24 cellular contexts compared by ENCODE assay signal in the genomic region with DNA sequence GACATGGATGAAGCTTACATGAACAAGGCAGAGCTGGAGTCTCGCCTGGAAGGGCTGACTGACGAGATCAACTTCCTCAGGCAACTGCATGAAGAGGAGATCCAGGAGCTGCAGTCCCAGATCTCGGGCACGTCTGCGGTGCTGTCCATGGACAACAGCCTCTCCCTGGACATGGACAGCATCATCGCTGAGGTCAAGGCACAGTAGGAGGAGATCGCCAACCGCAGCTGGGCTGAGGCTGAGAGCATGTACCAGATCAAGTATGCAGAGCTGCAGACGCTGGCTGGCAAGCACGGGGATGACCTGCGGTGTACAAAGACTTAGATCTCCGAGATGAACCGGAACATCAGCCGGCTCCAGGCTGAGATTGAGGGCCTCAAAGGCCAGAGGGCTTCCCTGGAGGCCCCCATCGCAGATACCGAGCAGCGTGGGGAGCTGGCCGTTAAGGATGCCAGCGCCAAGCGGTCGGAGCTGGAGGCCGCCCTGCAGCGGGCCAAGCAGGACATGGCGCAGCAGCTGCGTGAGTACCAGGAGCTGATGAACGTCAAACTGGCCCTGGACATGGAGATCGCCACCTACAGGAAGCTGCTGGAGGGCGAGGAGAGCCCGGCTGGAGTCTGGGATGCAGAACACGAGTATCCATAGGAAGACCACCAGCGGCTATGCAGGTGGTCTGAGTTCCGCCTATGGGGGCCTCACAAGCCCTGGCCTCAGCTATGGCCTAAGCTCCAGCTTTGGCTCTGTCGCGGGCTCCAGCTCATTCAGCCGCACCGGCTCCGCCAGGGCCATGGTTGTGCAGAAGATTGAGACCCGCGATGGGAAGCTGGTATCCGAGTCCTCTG.
DNase-seq lines count a peak whose midpoint lies in the region; ATAC-seq and TF ChIP-seq lines count a peak whose summit lies in the region.
"Had no signal": no experiment of that assay in that cellular context is flagged by ENCODE, and none has a peak within 500 bp of the region (broad histone marks: within the 10 kb centered on the region; RNA-seq: fewer than 3 reads in every experiment).

No MANE protein-coding gene starts in this region.

- H3K4me3 Mint-ChIP-seq in endothelial cell (ENCODE audit: unreplicated experiment) = no peak overlapping the region
- H3K4me3 Mint-ChIP-seq: activated CD8-positive, alpha-beta T cell treated with anti-CD3 and anti-CD28 coated beads for 36 hours; activated naive CD8-positive, alpha-beta T cell treated with anti-CD3 and anti-CD28 coated beads, Interleukin-2, amount 10 ng/mL, durations not matched to agents 7 days and 5 days; CD14-positive monocyte; central memory CD8-positive, alpha-beta T cell; T-helper 17 cell had no signal

- H4K20me1 ChIP-seq in PC-3 (ENCODE audit: low read length) = no peaks in the 10 kb centered on the region

- H3K4me1 Mint-ChIP-seq in endothelial cell (ENCODE audit: unreplicated experiment) = no peaks in the 10 kb centered on the region
- H3K4me1 Mint-ChIP-seq: activated naive CD8-positive, alpha-beta T cell treated with anti-CD3 and anti-CD28 coated beads, Interleukin-2, amount 10 ng/mL, durations not matched to agents 7 days and 5 days; CD14-positive monocyte; central memory CD8-positive, alpha-beta T cell; T-helper 17 cell had no signal

- no peaks in the 10 kb centered on the region for H3K27me3 ChIP-seq in H7 (ENCODE audit: control insufficient read depth, insufficient read depth, low read length)
- H3K27me3 ChIP-seq in PC-3 (ENCODE audit: low read length) = no peaks in the 10 kb centered on the region
- H3K27me3 ChIP-seq: ascending aorta had no signal

- DNase-seq in H7 = peak; percentile 44
- no peak for DNase-seq in PC-3
- peak; percentile 15 for DNase-seq in endothelial cell (ENCODE audit: low spot score)
- no peak for DNase-seq in retinal pigment epithelial cell (ENCODE audit: low read depth)
- DNase-seq in activated T-cell treated with anti-CD3 and anti-CD28 coated beads, Interleukin-2, amount 50 U/mL, for 48 hours = no peak
- no peak for DNase-seq in activated gamma-delta T cell treated with Interleukin-2 at 50 U/mL for 16 hours
- DNase-seq: activated CD8-positive, alpha-beta T cell treated with anti-CD3 and anti-CD28 coated beads for 36 hours; activated naive CD8-positive, alpha-beta T cell treated with anti-CD3 and anti-CD28 coated beads, Interleukin-2, amount 10 ng/mL, durations not matched to agents 7 days and 5 days; Calu3; DMS79 treated with DMSO at 0.1 percent for 48 hours; GM23248; NCI-H146; NCI-H2107; NCI-H446; NCI-H774; posterior cingulate gyrus; stimulated activated naive CD4-positive, alpha-beta T cell; T-helper 17 cell had no signal

- POLR2A ChIA-PET in PC-3 (lab: Charles Lee; ENCODE audit: unreplicated experiment) = no interaction called here

- H3K27ac ChIP-seq in PC-3 (ENCODE audit: low read length) = no peak overlapping the region
- H3K27ac ChIP-seq: ascending aorta, GM23248 had no signal

- no peak overlapping the region for H3K4me2 ChIP-seq in PC-3 (ENCODE audit: low read length)

- no peaks in the 10 kb centered on the region for H3K36me3 ChIP-seq in H7 (replicated peaks; ENCODE audit: control insufficient read depth, insufficient read depth, low read length)
- no peaks in the 10 kb centered on the region for H3K36me3 ChIP-seq in PC-3 (ENCODE audit: low read depth, low read length)
- H3K36me3 ChIP-seq: ascending aorta had no signal

- H3K36me3 Mint-ChIP-seq in endothelial cell (ENCODE audit: low read depth, unreplicated experiment) = peaks cover 7% of the 10 kb centered on the region
- H3K36me3 Mint-ChIP-seq: activated naive CD8-positive, alpha-beta T cell treated with anti-CD3 and anti-CD28 coated beads, Interleukin-2, amount 10 ng/mL, durations not matched to agents 7 days and 5 days; CD14-positive monocyte had no signal

- H3K9me3 Mint-ChIP-seq in endothelial cell (ENCODE audit: unreplicated experiment) = no peaks in the 10 kb centered on the region
- H3K9me3 Mint-ChIP-seq: activated CD8-positive, alpha-beta T cell treated with anti-CD3 and anti-CD28 coated beads for 36 hours; activated naive CD8-positive, alpha-beta T cell treated with anti-CD3 and anti-CD28 coated beads, Interleukin-2, amount 10 ng/mL, durations not matched to agents 7 days and 5 days; activated T-helper 2 cell treated with anti-CD3 and anti-CD28 coated beads, Interferon-gamma antibody, Interleukin-2, Interleukin-4, amounts not matched to agents 10 μg/mL and 5 μg/mL and 100 μg/mL, durations not matched to agents 14 hours and 24 hours and 36 hours; central memory CD8-positive, alpha-beta T cell had no signal

- ATAC-seq in PC-3 = no peak
- ATAC-seq in GM19328 (IDR thresholded peaks at IDR 0.05; ENCODE audit: unreplicated experiment) = no peak
- ATAC-seq in HG03571 (IDR thresholded peaks at IDR 0.05; ENCODE audit: unreplicated experiment) = no peak
- ATAC-seq: activated CD8-positive, alpha-beta T cell treated with anti-CD3 and anti-CD28 coated beads for 36 hours; T-helper 17 cell had no signal

- H3K4me3 ChIP-seq in H7 (ENCODE audit: insufficient read depth, low read depth, low read length) (no peak overlapping the region), PC-3 (ENCODE audit: low read length) (no peak overlapping the region), retinal pigment epithelial cell (ENCODE audit: low read length) (no peak overlapping the region)
- H3K4me3 ChIP-seq: ascending aorta, GM23248 had no signal

- TF ChIP-seq CTCF in PC-3 (conservative IDR thresholded peaks at IDR 0.05; ENCODE audit: low read depth, low read length) = 0 out of 2 replicates have a peak, but pooled peaks have one; percentile 23
- no peak for TF ChIP-seq CTCF in endothelial cell (IDR thresholded peaks at IDR 0.05; ENCODE audit: unreplicated experiment)
- peak; percentile 22 for TF ChIP-seq CTCF in retinal pigment epithelial cell (conservative IDR thresholded peaks at IDR 0.05; ENCODE audit: low read depth, low read length)

- no peak overlapping the region for H3K9ac ChIP-seq in PC-3 (ENCODE audit: low read length)
- H3K9ac ChIP-seq: GM23248 had no signal

- CTCF ChIA-PET in PC-3 (lab: Charles Lee) = no interaction called here

- no peaks in the 10 kb centered on the region for H3F3A ChIP-seq in PC-3 (ENCODE audit: low read length, unreplicated experiment)

- no TSS peak for BruUV-seq in PC-3 (replicated peaks; lab: Mats Ljungman, UMichigan)

- no peaks in the 10 kb centered on the region for H3K27me3 Mint-ChIP-seq in endothelial cell (ENCODE audit: unreplicated experiment)

- no peaks in the 10 kb centered on the region for H3K4me1 ChIP-seq in PC-3 (ENCODE audit: insufficient read depth, low read length)
- H3K4me1 ChIP-seq: ascending aorta had no signal

- H3K9me3 ChIP-seq in PC-3 (ENCODE audit: low read length) = no peaks in the 10 kb centered on the region
- H3K9me3 ChIP-seq: ascending aorta had no signal

- H3K79me2 ChIP-seq in PC-3 (ENCODE audit: low read length) = no peaks in the 10 kb centered on the region

- H2AFZ ChIP-seq in PC-3 (ENCODE audit: low read length) = no peak overlapping the region
- H2AFZ ChIP-seq: GM23248 had no signal

- no peaks in the 10 kb centered on the region for H3K9me2 ChIP-seq in PC-3 (replicated peaks; ENCODE audit: low read length)

- intact Hi-C loops in PC-3 (cut with micrococcal nuclease) = no loop called here

- no peak overlapping the region for H3K27ac Mint-ChIP-seq in endothelial cell (ENCODE audit: unreplicated experiment)
- H3K27ac Mint-ChIP-seq: activated CD8-positive, alpha-beta T cell treated with anti-CD3 and anti-CD28 coated beads for 36 hours; activated naive CD8-positive, alpha-beta T cell treated with anti-CD3 and anti-CD28 coated beads, Interleukin-2, amount 10 ng/mL, durations not matched to agents 7 days and 5 days; activated T-helper 2 cell treated with anti-CD3 and anti-CD28 coated beads, Interferon-gamma antibody, Interleukin-2, Interleukin-4, amounts not matched to agents 10 μg/mL and 5 μg/mL and 100 μg/mL, durations not matched to agents 14 hours and 24 hours and 36 hours; T-helper 17 cell had no signal

Comparison
In these comparisons a context has a peak if more than half of its experiments do, and no peak if none do; other contexts are left out.
1. DNase-seq: peak in H7 (single experiment) and endothelial cell (single experiment); none in PC-3 (single experiment), retinal pigment epithelial cell (single experiment), activated T-cell treated with anti-CD3 and anti-CD28 coated beads, Interleukin-2, amount 50 U/mL, for 48 hours (0 of 2) and activated gamma-delta T cell treated with Interleukin-2 at 50 U/mL for 16 hours (single experiment).